In genomic region chr16:1734816-1735215, GRCh38 we compare ENCODE assay signal across 18 cellular contexts.
"Had no signal": no experiment of that assay in that cellular context is flagged by ENCODE, and none has a peak within 500 bp of the region (broad histone marks: within the 10 kb centered on the region; RNA-seq: fewer than 3 reads in every experiment).

No MANE protein-coding gene starts in this region.

- H3K79me2 ChIP-seq: hepatocyte had no signal

- H3K4me1 ChIP-seq: tibial artery, upper lobe of left lung, vagina had no signal

- H3K36me3 ChIP-seq: ovary had no signal

- H3K27ac ChIP-seq: hepatocyte, neutrophil, ovary, tibial artery, upper lobe of left lung, vagina had no signal

- H3K4me3 ChIP-seq: hepatocyte, ovary, smooth muscle cell, tibial artery, upper lobe of left lung, vagina had no signal

- H2AFZ ChIP-seq: hepatocyte had no signal

- DNase-seq: effector memory CD4-positive, alpha-beta T cell; foreskin melanocyte; head of caudate nucleus; left colon; left ventricle myocardium superior; mesendoderm; naive thymus-derived CD4-positive, alpha-beta T cell; nephron progenitor cell; ovary; right cardiac atrium; stimulated activated CD4-positive, alpha-beta T cell treated with anti-CD3 and anti-CD28 coated beads, Interleukin-2, amount 100 ng/mL, for 48 hours; stimulated activated naive CD8-positive, alpha-beta T cell treated with anti-CD3 and anti-CD28 coated beads, Interleukin-15, Interleukin-2, amounts not matched to agents 100 U/mL and 50 U/mL, for 24 hours; tibial artery had no signal

- H3K9me3 ChIP-seq: neutrophil, ovary, tibial artery, upper lobe of left lung, vagina had no signal

- H3K4me2 ChIP-seq: hepatocyte, smooth muscle cell had no signal

- ATAC-seq: left colon; naive thymus-derived CD4-positive, alpha-beta T cell; stimulated activated naive CD8-positive, alpha-beta T cell treated with anti-CD3 and anti-CD28 coated beads, Interleukin-15, Interleukin-2, amounts not matched to agents 100 U/mL and 50 U/mL, for 24 hours had no signal

- H3K27me3 ChIP-seq: hepatocyte, neutrophil, ovary, tibial artery, upper lobe of left lung, vagina had no signal
